ENCODE assay signal across 15 cellular contexts in the genomic region with DNA sequence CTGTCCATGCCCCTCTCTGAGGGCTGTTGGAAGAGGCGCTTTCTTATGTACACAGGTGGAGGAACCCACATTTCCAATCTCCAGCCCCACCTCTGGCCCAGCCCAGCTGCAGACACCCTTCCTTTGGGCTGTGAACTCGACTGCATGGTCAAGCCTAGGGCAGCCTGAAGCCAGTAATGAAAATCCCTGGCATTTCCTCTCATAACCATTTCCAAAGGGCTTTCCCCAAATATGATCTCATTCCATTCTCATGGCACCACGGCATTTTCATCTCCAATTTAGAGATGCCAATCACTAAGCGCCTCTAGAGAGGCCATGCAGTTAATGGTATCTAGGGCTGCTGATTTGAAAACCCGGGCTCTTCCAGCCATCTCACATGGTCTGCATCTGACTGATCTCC. TPM values are rescaled to one million over a fixed set of nuclear protein-coding genes. Genes with fewer than 3 reads are reported as not detected.
DNase-seq lines count a peak whose midpoint lies in the region; ATAC-seq and TF ChIP-seq lines count a peak whose summit lies in the region.
"Had no signal": no experiment of that assay in that cellular context is flagged by ENCODE, and none has a peak within 500 bp of the region (broad histone marks: within the 10 kb centered on the region; RNA-seq: fewer than 3 reads in every experiment).

No MANE protein-coding gene starts in this region.

- ATAC-seq in HG03159 (IDR thresholded peaks at IDR 0.05; ENCODE audit: unreplicated experiment): no peak
- ATAC-seq in HG03095 (IDR thresholded peaks at IDR 0.05; ENCODE audit: unreplicated experiment): no peak

- no peak for DNase-seq in HL-60 (ENCODE audit: low read depth in 1 of 2, low spot score in 1 of 2)
- no peak for DNase-seq in RWPE1 (ENCODE audit: low spot score)
- peak; percentile 16 for DNase-seq in kidney tubule cell (ENCODE audit: low spot score)
- DNase-seq in type B pancreatic cell (ENCODE audit: extremely low spot score, unreplicated experiment): no peak
- DNase-seq in CD8-positive, alpha-beta memory T cell: no peak
- DNase-seq: BE2C, DMS 273 treated with DMSO at 0.1 percent for 48 hours, EL, MM.1S, NCI-H1105, NCI-H187, NCI-H82, SHP77 treated with DMSO at 0.1 percent for 48 hours had no signal

- H3K9me3 ChIP-seq in CD8-positive, alpha-beta memory T cell (ENCODE audit: low read length): no peaks in the 10 kb centered on the region
- H3K9me3 ChIP-seq: BE2C had no signal

- peak overlapping the region; percentile 6 for H3K27ac Mint-ChIP-seq in type B pancreatic cell
- no peak overlapping the region for H3K27ac Mint-ChIP-seq in CD8-positive, alpha-beta memory T cell

- H3K4me3 Mint-ChIP-seq in type B pancreatic cell: no peak overlapping the region
- H3K4me3 Mint-ChIP-seq in CD8-positive, alpha-beta memory T cell: no peak overlapping the region

- peaks cover 3% of the 10 kb centered on the region for H3K9me3 Mint-ChIP-seq in type B pancreatic cell
- H3K9me3 Mint-ChIP-seq in CD8-positive, alpha-beta memory T cell: peaks cover 0 to 1% (median 0%) of the 10 kb centered on the region in 5 donors

- H3K36me3 ChIP-seq in CD8-positive, alpha-beta memory T cell (ENCODE audit: insufficient read depth, low read length): no peaks in the 10 kb centered on the region
- H3K36me3 ChIP-seq: BE2C had no signal

- CTCF ChIA-PET in RWPE1 (lab: Yijun Ruan, JAX): interaction anchor here (0.6 to 1.0 kb wide), 3 partner anchors 36 to 1372 kb away, joined by 3 to 5 read pairs (median 4); no protein-coding TSS in a partner anchor
- CTCF ChIA-PET in CD8-positive, alpha-beta memory T cell (lab: Charles Lee): interaction anchor here (1.6 kb wide), 1 partner anchor 47 kb away, joined by 5 read pairs; no protein-coding TSS in a partner anchor

- POLR2A ChIA-PET in RWPE1 (lab: Yijun Ruan, JAX; ENCODE audit: low non-redundant PET): interaction anchor here (0.7 kb wide), 1 partner anchor 16 kb away, joined by 7 read pairs; no protein-coding TSS in a partner anchor
- POLR2A ChIA-PET in CD8-positive, alpha-beta memory T cell (lab: Charles Lee): no interaction called here

- H3K27me3 ChIP-seq in HL-60 (ENCODE audit: insufficient read depth, poor library complexity, severe bottlenecking): no peaks in the 10 kb centered on the region
- no peaks in the 10 kb centered on the region for H3K27me3 ChIP-seq in CD8-positive, alpha-beta memory T cell (ENCODE audit: insufficient read depth, low read length, poor library complexity, severe bottlenecking)

- H3K27ac ChIP-seq in HL-60 (replicated peaks) (peak overlapping the region; percentile 55; the same call in 1 of the 2 replicates), RWPE1 (peak overlapping the region; percentile 41)
- H3K27ac ChIP-seq in CD8-positive, alpha-beta memory T cell (ENCODE audit: low read depth, low read length): no peak overlapping the region

- no peak overlapping the region for H3K4me3 ChIP-seq in HL-60 (replicated peaks; ENCODE audit: insufficient read depth, low read length)
- H3K4me3 ChIP-seq in CD8-positive, alpha-beta memory T cell (ENCODE audit: low read length): no peak overlapping the region

- H3K4me1 ChIP-seq in CD8-positive, alpha-beta memory T cell (ENCODE audit: insufficient read depth, low read length): peaks cover 22% of the 10 kb centered on the region
- H3K4me1 ChIP-seq: BE2C had no signal

- TF ChIP-seq CTCF in HL-60 (IDR thresholded peaks at IDR 0.05; ENCODE audit: insufficient read depth, low read length): no peak
- no peak for TF ChIP-seq CTCF in RWPE1 (conservative IDR thresholded peaks at IDR 0.05; ENCODE audit: low read depth)
- no peak for TF ChIP-seq CTCF in type B pancreatic cell (conservative IDR thresholded peaks at IDR 0.05)

- H3K27me3 Mint-ChIP-seq in type B pancreatic cell: no peaks in the 10 kb centered on the region
- peaks cover 6 to 11% of the 10 kb centered on the region in 2 donors for H3K27me3 Mint-ChIP-seq in CD8-positive, alpha-beta memory T cell

- no peaks in the 10 kb centered on the region for H3K4me1 Mint-ChIP-seq in type B pancreatic cell (ENCODE audit: unreplicated experiment)
- peaks cover 16 to 24% (median 19%) of the 10 kb centered on the region in 3 donors for H3K4me1 Mint-ChIP-seq in CD8-positive, alpha-beta memory T cell

- H3K36me3 Mint-ChIP-seq in type B pancreatic cell: peaks cover 3% of the 10 kb centered on the region
- peaks cover 0 to 4% (median 2%) of the 10 kb centered on the region in 3 donors for H3K36me3 Mint-ChIP-seq in CD8-positive, alpha-beta memory T cell

RNA-seq across cellular contexts. Expression of gene EMP1, which starts 32.3 kb away (rescaled TPM):
- 340 and 2,561 TPM in 2 replicates for total RNA-seq in type B pancreatic cell (ENCODE audit: low replicate concordance)
- 10 to 100 TPM in 1 of 2 experiments, 1 to 10 TPM in 1; 9.6 to 12.9 TPM for total RNA-seq in CD8-positive, alpha-beta memory T cell
- 0.35 TPM for polyA plus RNA-seq in CD8-positive, alpha-beta memory T cell

Comparison
In these comparisons a context has a peak if more than half of its experiments do, and no peak if none do; other contexts are left out.
1. RNA of gene EMP1, which starts 32.3 kb away (total RNA-seq): 340 to 2,561 TPM in type B pancreatic cell; 9.6 to 12.9 TPM in CD8-positive, alpha-beta memory T cell; every median in the first group is over 10 times any median in the second.